In the genomic region with DNA sequence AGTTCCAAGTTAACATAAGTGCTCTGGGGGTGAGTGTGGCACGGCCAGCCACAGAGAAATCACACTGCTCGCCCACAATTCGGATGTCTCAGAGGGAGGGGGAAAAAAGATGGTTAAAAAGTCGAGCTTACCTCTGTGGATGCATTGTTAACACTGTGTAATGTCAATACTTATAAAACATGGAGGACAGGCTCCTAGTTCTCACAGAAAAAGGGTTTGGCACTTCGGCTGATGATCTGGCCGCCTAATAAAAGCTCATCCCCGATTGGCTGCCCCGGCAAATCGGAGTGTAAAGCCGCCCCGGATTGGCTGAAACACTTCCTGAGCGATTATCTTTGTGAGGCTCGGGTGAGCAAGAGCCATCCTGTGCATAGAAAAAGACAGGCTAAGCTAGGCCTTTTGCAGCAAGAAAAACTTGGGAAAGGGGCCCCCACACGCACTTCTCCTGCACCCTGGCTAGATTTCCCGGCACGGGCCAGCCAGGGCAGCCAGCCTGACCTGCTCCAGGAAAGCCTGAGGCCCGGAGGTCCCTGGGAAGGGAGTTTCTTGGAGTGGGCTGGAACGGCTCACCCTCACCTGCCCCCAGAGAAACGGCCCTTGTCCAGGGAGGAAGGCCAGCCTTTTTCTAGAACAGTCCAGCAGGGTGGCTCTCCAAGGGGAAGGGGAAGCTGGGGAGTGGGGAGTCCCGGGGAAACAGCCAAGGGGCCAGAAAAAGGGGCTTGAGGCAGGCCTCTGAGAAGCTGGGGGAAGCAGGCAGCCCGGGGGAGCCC, we compare ENCODE assay signal across 8 cellular contexts. TPM values are rescaled to one million over a fixed set of nuclear protein-coding genes. Genes with fewer than 3 reads are reported as not detected.
DNase-seq lines count a peak whose midpoint lies in the region; ATAC-seq and TF ChIP-seq lines count a peak whose summit lies in the region.

A gene (minus strand): TSS at position 174 of the 770 bp plus-strand sequence. CDS start 29 bp downstream, at position 145.

- 9 to 11% methylated on average over 6 to 14 of the region's 21 CpGs for WGBS in gastroesophageal sphincter (ENCODE audit: low coverage in 1 of 2), 2 donors

- H3K9me3 ChIP-seq in HEK293 (ENCODE audit: control insufficient read depth, insufficient read depth, low read depth, low read length) = no peaks in the 10 kb centered on the region
- H3K9me3 ChIP-seq in gastroesophageal sphincter = no peaks in the 10 kb centered on the region

- H3K27ac ChIP-seq in HEK293 (ENCODE audit: extremely low read depth, low read depth, low read length) = peak within 1 kb of the TSS; percentile 97
- H3K27ac ChIP-seq in gastroesophageal sphincter = peak within 1 kb of the TSS; percentile 86 to 100 (median 100)

- POLR2A ChIA-PET in HEK293 (lab: Yijun Ruan, JAX) = interaction anchor here (0.5 to 2.1 kb wide), 10 partner anchors 14 to 145 kb away, joined by 3 to 7 read pairs (median 4); a partner anchor contains a TSS

- H3K27me3 ChIP-seq in gastroesophageal sphincter = no peaks in the 10 kb centered on the region

- DNase-seq in Daoy (ENCODE audit: low read depth) (peak; percentile 89), NCI-H1105 treated with DMSO at 0.1 percent for 48 hours (lab: John Stamatoyannopoulos, UW) (peak; percentile 94), SKM-1 treated with dmso at 0.1 percent for 144 hours (lab: John Stamatoyannopoulos, UW; ENCODE audit: unreplicated experiment) (peak; percentile 70), occipital lobe (lab: John Stamatoyannopoulos, UW) (peak; percentile 96), superior temporal gyrus (ENCODE audit: extremely low spot score) (peak; percentile 100)
- DNase-seq in activated naive CD4-positive, alpha-beta T cell treated with anti-CD3 and anti-CD28 coated beads, Interleukin-2, amount 50 U/mL, for 16 hours = peak; percentile 88

- H3K4me3 ChIP-seq in HEK293 (ENCODE audit: low read depth, low read length) (peak within 1 kb of the TSS; percentile 30), gastroesophageal sphincter (peak within 1 kb of the TSS; percentile 13 to 40)

- H3K4me1 ChIP-seq in HEK293 (ENCODE audit: control insufficient read depth, insufficient read depth, low read length) (peaks cover 49% of the 10 kb centered on the region), gastroesophageal sphincter (peaks cover 47 to 100% (median 89%) of the 10 kb centered on the region in 3 donors)

- peak; percentile 14 to 30 for TF ChIP-seq POLR2A in gastroesophageal sphincter (IDR thresholded peaks at IDR 0.05)

- CTCF ChIA-PET in HEK293 (lab: Yijun Ruan, JAX) = interaction anchor here (0.6 to 3.5 kb wide), 6 partner anchors 16 to 158 kb away, joined by 3 to 26 read pairs (median 4); no protein-coding TSS in a partner anchor

- no peak for TF ChIP-seq EP300 in gastroesophageal sphincter (IDR thresholded peaks at IDR 0.05)

- H3K36me3 ChIP-seq in HEK293 (ENCODE audit: control insufficient read depth in 2 of 2, insufficient read depth in 1 of 2, low read length in 2 of 2) (no peaks in the 10 kb centered on the region), gastroesophageal sphincter (no peaks in the 10 kb centered on the region)

- ATAC-seq in gastroesophageal sphincter = peak; percentile 42

- TF ChIP-seq CTCF in HEK293 (tag by site-specific recombination; IDR thresholded peaks at IDR 0.05) (no peak), gastroesophageal sphincter (IDR thresholded peaks at IDR 0.05) (no peak)

TF ChIP-seq in HEK293, 187 proteins besides CTCF, POLR2A, EP300 and RAD21 (continues in another document):
- TF ChIP-seq ZBTB1 (tag by site-specific recombination; IDR thresholded peaks at IDR 0.05) (no peak), SP2 (tag by site-specific recombination; IDR thresholded peaks at IDR 0.05) (peak; percentile 69), ZNF555 (tag by site-specific recombination; conservative IDR thresholded peaks at IDR 0.05) (no peak), ZNF423 (tag by site-specific recombination; IDR thresholded peaks at IDR 0.05) (no peak), ZBTB20 (tag by site-specific recombination; IDR thresholded peaks at IDR 0.05) (peak; percentile 68), ZNF10 (tag by site-specific recombination; IDR thresholded peaks at IDR 0.05) (0 out of 2 replicates have a peak, but pooled peaks have one; percentile 13), KLF10 (tag by site-specific recombination; IDR thresholded peaks at IDR 0.05) (0 out of 2 replicates have a peak, but pooled peaks have one; percentile 11), ZNF561 (tag by site-specific recombination; IDR thresholded peaks at IDR 0.05; ENCODE audit: borderline replicate concordance) (0 out of 2 replicates have a peak, but pooled peaks have one; percentile 45), ZBTB8A (tag by site-specific recombination; IDR thresholded peaks at IDR 0.05) (no peak), YY1 (tag by site-specific recombination; IDR thresholded peaks at IDR 0.05) (peak; percentile 51)
- TF ChIP-seq, protein P1, sequence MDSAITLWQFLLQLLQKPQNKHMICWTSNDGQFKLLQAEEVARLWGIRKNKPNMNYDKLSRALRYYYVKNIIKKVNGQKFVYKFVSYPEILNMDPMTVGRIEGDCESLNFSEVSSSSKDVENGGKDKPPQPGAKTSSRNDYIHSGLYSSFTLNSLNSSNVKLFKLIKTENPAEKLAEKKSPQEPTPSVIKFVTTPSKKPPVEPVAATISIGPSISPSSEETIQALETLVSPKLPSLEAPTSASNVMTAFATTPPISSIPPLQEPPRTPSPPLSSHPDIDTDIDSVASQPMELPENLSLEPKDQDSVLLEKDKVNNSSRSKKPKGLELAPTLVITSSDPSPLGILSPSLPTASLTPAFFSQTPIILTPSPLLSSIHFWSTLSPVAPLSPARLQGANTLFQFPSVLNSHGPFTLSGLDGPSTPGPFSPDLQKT (IDR thresholded peaks at IDR 0.05; ENCODE audit: borderline replicate concordance, low read depth, low read length) = no peak
- TF ChIP-seq, protein P2, sequence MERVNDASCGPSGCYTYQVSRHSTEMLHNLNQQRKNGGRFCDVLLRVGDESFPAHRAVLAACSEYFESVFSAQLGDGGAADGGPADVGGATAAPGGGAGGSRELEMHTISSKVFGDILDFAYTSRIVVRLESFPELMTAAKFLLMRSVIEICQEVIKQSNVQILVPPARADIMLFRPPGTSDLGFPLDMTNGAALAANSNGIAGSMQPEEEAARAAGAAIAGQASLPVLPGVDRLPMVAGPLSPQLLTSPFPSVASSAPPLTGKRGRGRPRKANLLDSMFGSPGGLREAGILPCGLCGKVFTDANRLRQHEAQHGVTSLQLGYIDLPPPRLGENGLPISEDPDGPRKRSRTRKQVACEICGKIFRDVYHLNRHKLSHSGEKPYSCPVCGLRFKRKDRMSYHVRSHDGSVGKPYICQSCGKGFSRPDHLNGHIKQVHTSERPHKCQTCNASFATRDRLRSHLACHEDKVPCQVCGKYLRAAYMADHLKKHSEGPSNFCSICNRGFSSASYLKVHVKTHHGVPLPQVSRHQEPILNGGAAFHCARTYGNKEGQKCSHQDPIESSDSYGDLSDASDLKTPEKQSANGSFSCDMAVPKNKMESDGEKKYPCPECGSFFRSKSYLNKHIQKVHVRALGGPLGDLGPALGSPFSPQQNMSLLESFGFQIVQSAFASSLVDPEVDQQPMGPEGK (tag by site-specific recombination; IDR thresholded peaks at IDR 0.05) = 0 out of 2 replicates have a peak, but pooled peaks have one; percentile 28
- TF ChIP-seq, protein P3, sequence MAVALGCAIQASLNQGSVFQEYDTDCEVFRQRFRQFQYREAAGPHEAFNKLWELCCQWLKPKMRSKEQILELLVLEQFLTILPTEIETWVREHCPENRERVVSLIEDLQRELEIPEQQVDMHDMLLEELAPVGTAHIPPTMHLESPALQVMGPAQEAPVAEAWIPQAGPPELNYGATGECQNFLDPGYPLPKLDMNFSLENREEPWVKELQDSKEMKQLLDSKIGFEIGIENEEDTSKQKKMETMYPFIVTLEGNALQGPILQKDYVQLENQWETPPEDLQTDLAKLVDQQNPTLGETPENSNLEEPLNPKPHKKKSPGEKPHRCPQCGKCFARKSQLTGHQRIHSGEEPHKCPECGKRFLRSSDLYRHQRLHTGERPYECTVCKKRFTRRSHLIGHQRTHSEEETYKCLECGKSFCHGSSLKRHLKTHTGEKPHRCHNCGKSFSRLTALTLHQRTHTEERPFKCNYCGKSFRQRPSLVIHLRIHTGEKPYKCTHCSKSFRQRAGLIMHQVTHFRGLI (tag by site-specific recombination; IDR thresholded peaks at IDR 0.05) = peak; percentile 80
- TF ChIP-seq, protein P4, sequence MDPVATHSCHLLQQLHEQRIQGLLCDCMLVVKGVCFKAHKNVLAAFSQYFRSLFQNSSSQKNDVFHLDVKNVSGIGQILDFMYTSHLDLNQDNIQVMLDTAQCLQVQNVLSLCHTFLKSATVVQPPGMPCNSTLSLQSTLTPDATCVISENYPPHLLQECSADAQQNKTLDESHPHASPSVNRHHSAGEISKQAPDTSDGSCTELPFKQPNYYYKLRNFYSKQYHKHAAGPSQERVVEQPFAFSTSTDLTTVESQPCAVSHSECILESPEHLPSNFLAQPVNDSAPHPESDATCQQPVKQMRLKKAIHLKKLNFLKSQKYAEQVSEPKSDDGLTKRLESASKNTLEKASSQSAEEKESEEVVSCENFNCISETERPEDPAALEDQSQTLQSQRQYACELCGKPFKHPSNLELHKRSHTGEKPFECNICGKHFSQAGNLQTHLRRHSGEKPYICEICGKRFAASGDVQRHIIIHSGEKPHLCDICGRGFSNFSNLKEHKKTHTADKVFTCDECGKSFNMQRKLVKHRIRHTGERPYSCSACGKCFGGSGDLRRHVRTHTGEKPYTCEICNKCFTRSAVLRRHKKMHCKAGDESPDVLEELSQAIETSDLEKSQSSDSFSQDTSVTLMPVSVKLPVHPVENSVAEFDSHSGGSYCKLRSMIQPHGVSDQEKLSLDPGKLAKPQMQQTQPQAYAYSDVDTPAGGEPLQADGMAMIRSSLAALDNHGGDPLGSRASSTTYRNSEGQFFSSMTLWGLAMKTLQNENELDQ (tag by site-specific recombination; IDR thresholded peaks at IDR 0.05; ENCODE audit: low read depth) = no peak
- TF ChIP-seq, protein P5, sequence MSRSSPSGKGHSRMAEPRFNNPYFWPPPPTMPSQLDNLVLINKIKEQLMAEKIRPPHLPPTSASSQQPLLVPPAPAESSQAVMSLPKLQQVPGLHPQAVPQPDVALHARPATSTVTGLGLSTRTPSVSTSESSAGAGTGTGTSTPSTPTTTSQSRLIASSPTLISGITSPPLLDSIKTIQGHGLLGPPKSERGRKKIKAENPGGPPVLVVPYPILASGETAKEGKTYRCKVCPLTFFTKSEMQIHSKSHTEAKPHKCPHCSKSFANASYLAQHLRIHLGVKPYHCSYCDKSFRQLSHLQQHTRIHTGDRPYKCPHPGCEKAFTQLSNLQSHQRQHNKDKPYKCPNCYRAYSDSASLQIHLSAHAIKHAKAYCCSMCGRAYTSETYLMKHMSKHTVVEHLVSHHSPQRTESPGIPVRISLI (tag by site-specific recombination; IDR thresholded peaks at IDR 0.05) = peak; percentile 79

RNA-seq across cellular contexts. Expression of the gene that starts here (rescaled TPM):
- 15.4 and 20.7 TPM in 2 replicates for total RNA-seq in Daoy (2014; rRNA removed; shearing (Covaris generic))
- total RNA-seq in gastroesophageal sphincter (10 to 100 TPM; 32.2 to 78.9 (median 54.4) TPM), occipital lobe (58.6 TPM)

Comparison
In these comparisons a context has a peak if more than half of its experiments do, and no peak if none do; other contexts are left out.
1. Peak in every context shown above with its lines: DNase-seq, ATAC-seq, H3K4me3 ChIP-seq and H3K27ac ChIP-seq.